ENCODE assay signal across 1 cellular context in genomic region chr22:22069450-22070370, GRCh38.
TF ChIP-seq lines count a peak whose summit lies in the region.

No MANE protein-coding gene starts in this region.

TF ChIP-seq in K562, 482 proteins besides CTCF, POLR2A, EP300 and RAD21 (continued from another document):
- no peak for TF ChIP-seq AFF1 (IDR thresholded peaks at IDR 0.05; ENCODE audit: low read depth in 1 of 2, partially characterized antibody in 2 of 2)
